In the genomic region with DNA sequence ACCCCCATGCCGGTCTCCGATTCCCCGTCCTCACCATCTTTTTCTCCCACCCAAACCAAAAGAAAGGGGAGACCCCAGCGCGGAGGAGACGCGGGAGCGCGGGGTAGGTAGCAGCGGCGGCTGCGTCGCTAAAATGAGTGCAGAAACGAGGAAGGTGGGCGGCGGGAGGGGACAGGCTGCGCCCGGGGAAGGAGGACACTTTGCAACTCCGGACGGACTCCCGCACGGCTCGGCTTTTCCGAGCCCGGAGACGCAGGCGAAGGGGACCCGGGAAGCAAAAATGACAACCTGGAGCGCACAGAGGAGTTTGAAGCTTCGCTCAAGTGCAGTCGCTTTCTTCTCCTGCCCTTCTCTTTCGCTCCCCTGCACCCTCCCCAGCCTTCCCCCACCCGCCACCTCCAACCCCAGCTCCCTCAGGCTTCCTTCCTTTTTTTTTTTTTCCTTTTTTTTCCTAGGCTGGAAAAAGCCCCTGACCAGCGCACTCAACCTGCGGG, we compare ENCODE assay signal across 8 cellular contexts. TPM values are rescaled to one million over a fixed set of nuclear protein-coding genes. Genes with fewer than 3 reads are reported as not detected.
DNase-seq lines count a peak whose midpoint lies in the region; ATAC-seq and TF ChIP-seq lines count a peak whose summit lies in the region.

No MANE protein-coding gene starts in this region.

- H3K27me3 ChIP-seq in HUES6 (ENCODE audit: control insufficient read depth, insufficient read depth, low read length) (peaks cover 86% of the 10 kb centered on the region), ovary (no peaks in the 10 kb centered on the region)

- H3K9me3 Mint-ChIP-seq in activated T-cell treated with anti-CD3 and anti-CD28 coated beads, Interleukin-2, amount 50 U/mL, for 24 hours: no peaks in the 10 kb centered on the region

- peaks cover 31% of the 10 kb centered on the region for H3K36me3 Mint-ChIP-seq in activated T-cell treated with anti-CD3 and anti-CD28 coated beads, Interleukin-2, amount 50 U/mL, for 24 hours (ENCODE audit: low read depth)

- TF ChIP-seq EP300 in ovary (IDR thresholded peaks at IDR 0.05): no peak

- no peak for ATAC-seq in HG03378 (IDR thresholded peaks at IDR 0.05; ENCODE audit: unreplicated experiment)

- H3K4me3 Mint-ChIP-seq in activated T-cell treated with anti-CD3 and anti-CD28 coated beads, Interleukin-2, amount 50 U/mL, for 24 hours: peak overlapping the region; percentile 95

- peaks cover 20% of the 10 kb centered on the region for H3K27me3 Mint-ChIP-seq in activated T-cell treated with anti-CD3 and anti-CD28 coated beads, Interleukin-2, amount 50 U/mL, for 24 hours

- H3K4me3 ChIP-seq in HUES6 (ENCODE audit: low read depth, low read length) (peak overlapping the region; percentile 96), fibroblast of villous mesenchyme (ENCODE audit: low read depth, low read length) (peak overlapping the region; percentile 65), ovary (peak overlapping the region; percentile 57)

- H3K9me3 ChIP-seq in HUES6 (ENCODE audit: control insufficient read depth, insufficient read depth, low read depth, low read length): no peaks in the 10 kb centered on the region
- H3K9me3 ChIP-seq in ovary: no peaks in the 10 kb centered on the region

- peaks cover 55% of the 10 kb centered on the region for H3K4me1 Mint-ChIP-seq in activated T-cell treated with anti-CD3 and anti-CD28 coated beads, Interleukin-2, amount 50 U/mL, for 24 hours (ENCODE audit: low read depth)

- H3K27ac Mint-ChIP-seq in activated T-cell treated with anti-CD3 and anti-CD28 coated beads, Interleukin-2, amount 50 U/mL, for 24 hours: peak overlapping the region; percentile 97

- TF ChIP-seq CTCF in fibroblast of villous mesenchyme (IDR thresholded peaks at IDR 0.05; ENCODE audit: insufficient read depth, low read depth, low read length): no peak
- no peak for TF ChIP-seq CTCF in ovary (IDR thresholded peaks at IDR 0.05)

- WGBS in ovary, 3 donors: 0 to 1% (median 0%) methylated on average over 35 of the region's 35 CpGs

- DNase-seq in Ammon's horn (ENCODE audit: low spot score) (peak; percentile 22), fibroblast of villous mesenchyme (ENCODE audit: low read depth) (peak; percentile 21), ovary (peak; percentile 21 to 49 (median 39)), NK-92 (lab: John Stamatoyannopoulos, UW; ENCODE audit: unreplicated experiment) (no peak), GDM1 (lab: John Stamatoyannopoulos, UW) (no peak)
- DNase-seq in activated T-cell treated with anti-CD3 and anti-CD28 coated beads, Interleukin-2, amount 50 U/mL, for 24 hours: peak; percentile 73

- H3K4me1 ChIP-seq in HUES6 (ENCODE audit: control insufficient read depth, insufficient read depth, low read length) (peaks cover 25% of the 10 kb centered on the region), ovary (ENCODE audit: insufficient read depth) (peaks cover 20% of the 10 kb centered on the region)

- H3K9ac ChIP-seq in HUES6 (ENCODE audit: low read length): peak overlapping the region; percentile 26

- no peak for TF ChIP-seq POLR2A in ovary (IDR thresholded peaks at IDR 0.05)

- H3K27ac ChIP-seq in HUES6 (ENCODE audit: low read depth, low read length) (no peak overlapping the region), ovary (peak overlapping the region; percentile 78)

- H3K36me3 ChIP-seq in HUES6 (ENCODE audit: control insufficient read depth, insufficient read depth, low read length): no peaks in the 10 kb centered on the region
- no peaks in the 10 kb centered on the region for H3K36me3 ChIP-seq in ovary

- intact Hi-C loops in ovary (cut with DNase I): no loop called here

RNA-seq across cellular contexts. Expression of a gene that starts 0.5 kb away (rescaled TPM):
- total RNA-seq in fibroblast of villous mesenchyme (1.7 and 2.6 TPM in 2 replicates), ovary (10 to 100 TPM; 11.2 to 28.1 (median 22.3) TPM)
- polyA plus RNA-seq in ovary: 1 to 10 TPM; 5.0 to 8.5 TPM

Comparison
In these comparisons a context has a peak if more than half of its experiments do, and no peak if none do; other contexts are left out.
1. DNase-seq: peak in Ammon's horn (single experiment), activated T-cell treated with anti-CD3 and anti-CD28 coated beads, Interleukin-2, amount 50 U/mL, for 24 hours (single experiment), fibroblast of villous mesenchyme (single experiment) and ovary (5 of 5); none in NK-92 (single experiment) and GDM1 (single experiment).
2. Peak in every context shown above with its lines, with median percentiles within 50 percentile points of each other: H3K4me3 ChIP-seq.